Comparison of ENCODE assay signal across 8 cellular contexts in the genomic region with DNA sequence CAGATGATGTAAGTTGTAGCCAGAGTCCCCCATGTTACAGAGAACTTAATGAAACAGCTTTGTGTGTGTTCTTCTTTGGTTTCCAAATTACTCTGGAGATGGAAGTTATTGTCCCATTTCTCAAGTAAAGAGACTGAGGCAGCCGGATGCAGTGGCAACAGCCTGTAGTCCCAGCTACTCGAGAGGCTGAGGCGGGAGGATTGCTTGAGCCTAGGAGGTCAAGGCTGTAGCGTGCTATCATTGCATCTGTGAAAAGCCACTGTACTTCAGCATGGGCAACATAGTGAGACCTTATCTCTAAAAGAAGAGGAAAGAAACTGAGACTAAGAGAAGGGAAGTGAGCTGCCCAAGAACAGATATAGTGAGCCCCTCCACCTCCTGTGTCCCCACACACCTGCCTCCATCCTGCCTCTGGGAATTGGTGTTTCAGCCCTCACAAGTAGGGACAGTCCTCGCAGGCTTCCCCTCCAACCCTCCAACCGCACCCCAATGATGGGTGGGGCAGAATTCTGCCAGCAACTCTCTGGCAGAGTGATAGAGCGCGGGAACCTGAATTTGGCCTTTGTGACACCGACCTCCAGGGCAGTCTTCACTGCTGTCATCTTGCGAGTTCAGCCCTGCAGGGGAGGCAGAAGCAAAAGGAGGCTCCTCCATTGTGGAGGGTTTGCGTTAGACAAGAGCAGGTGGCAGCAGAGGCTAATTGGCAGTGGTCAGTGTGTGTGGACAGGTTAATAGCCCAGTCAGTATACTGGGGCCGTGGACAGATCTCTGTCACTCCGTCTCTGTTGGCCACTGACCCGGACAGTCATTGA. TPM values are rescaled to one million over a fixed set of nuclear protein-coding genes. Genes with fewer than 3 reads are reported as not detected.
DNase-seq lines count a peak whose midpoint lies in the region; ATAC-seq, FAIRE-seq and TF ChIP-seq lines count a peak whose summit lies in the region.

No MANE protein-coding gene starts in this region.

- FAIRE-seq in H1 (lab: Jason Lieb, UNC) = no peak

- H3K27ac ChIP-seq in OCI-LY3 (ENCODE audit: low read length) = peak overlapping the region; percentile 41
- no peak overlapping the region for H3K27ac ChIP-seq in H1 (ENCODE audit: low read depth, low read length)
- H3K27ac ChIP-seq in ovary = no peak overlapping the region

- CTCF ChIA-PET in H1 (lab: Charles Lee; ENCODE audit: partially characterized antibody) = interaction anchor here (0.7 to 12.1 kb wide), 12 partner anchors 11 to 158 kb away, joined by 3 to 165 read pairs (median 4); a partner anchor contains a TSS

- POLR2A ChIA-PET in H1 (lab: Charles Lee; ENCODE audit: partially characterized antibody) = interaction anchor here (0.9 to 5.1 kb wide), 8 partner anchors 12 to 144 kb away, joined by 3 to 37 read pairs (median 14); a partner anchor contains a TSS

- H3K9me3 ChIP-seq in OCI-LY3 (ENCODE audit: insufficient read depth, low read length) = no peaks in the 10 kb centered on the region
- no peaks in the 10 kb centered on the region for H3K9me3 ChIP-seq in H1 (ENCODE audit: insufficient read depth in 2 of 2, low read depth in 1 of 2, low read length in 1 of 2)
- H3K9me3 ChIP-seq in ovary = no peaks in the 10 kb centered on the region

- no peak overlapping the region for H3K56ac ChIP-seq in H1 (replicated peaks; ENCODE audit: insufficient read length, low read depth, low read length)

- H3K23me2 ChIP-seq in H1 (ENCODE audit: low read depth, low read length) = peaks cover 11% of the 10 kb centered on the region

- H4K5ac ChIP-seq in H1 (ENCODE audit: insufficient read length, low read depth, low read length) = no peak overlapping the region

- DNase-seq in GM06990 (ENCODE audit: extremely low read depth, insufficient read length) (no peak), H1 (ENCODE audit: low read depth in 1 of 2, low spot score in 2 of 2) (no peak), ovary (peak in 1 of 5 donors; percentile 32), iPS-NIHi7 (ENCODE audit: extremely low spot score) (no peak), UCSD-AML1 (lab: John Stamatoyannopoulos, UW; ENCODE audit: unreplicated experiment) (no peak)
- DNase-seq in stimulated activated CD4-positive, alpha-beta T cell treated with anti-CD3 and anti-CD28 coated beads, Interleukin-2, amount 100 ng/mL, for 24 hours = no peak

- H3K36me3 ChIP-seq in GM06990 (ENCODE audit: control insufficient read depth, insufficient read depth, low read length) (peaks cover 2% of the 10 kb centered on the region), OCI-LY3 (replicated peaks; ENCODE audit: low read depth, low read length) (peaks cover 23% of the 10 kb centered on the region), H1 (ENCODE audit: control insufficient read depth in 2 of 4, insufficient read depth in 4 of 4, low read length in 3 of 4) (no peaks in the 10 kb centered on the region), ovary (no peaks in the 10 kb centered on the region)

- no peak overlapping the region for H2BK12ac ChIP-seq in H1 (ENCODE audit: low read depth, low read length)

- H2AFZ ChIP-seq in OCI-LY3 (ENCODE audit: low read depth, low read length) = no peak overlapping the region
- H2AFZ ChIP-seq in H1 (ENCODE audit: low read length) = no peak overlapping the region

- no peak overlapping the region for H4K8ac ChIP-seq in H1 (ENCODE audit: extremely low read depth, insufficient read depth, low read length)

- H3K4me2 ChIP-seq in OCI-LY3 (ENCODE audit: low read length) (peak overlapping the region; percentile 97), H1 (ENCODE audit: insufficient read depth in 1 of 2, low read depth in 2 of 2, low read length in 2 of 2) (peak overlapping the region; percentile 93 to 95)

- TF ChIP-seq EP300 in H1 (IDR thresholded peaks at IDR 0.05; ENCODE audit: borderline replicate concordance in 1 of 2, low read depth in 2 of 2, low read length in 2 of 2) = no peak
- no peak for TF ChIP-seq EP300 in ovary (IDR thresholded peaks at IDR 0.05)

- peaks cover 34% of the 10 kb centered on the region for H3K4me1 ChIP-seq in OCI-LY3 (ENCODE audit: low read length)
- peaks cover 0 to 21% (median 6%) of the 10 kb centered on the region in 4 experiments; a peak in 5 of 7 replicates for H3K4me1 ChIP-seq in H1 (replicated peaks in 1 of 4; ENCODE audit: control insufficient read depth in 3 of 4, insufficient read depth in 4 of 4, low read length in 3 of 4)
- peaks cover 11% of the 10 kb centered on the region for H3K4me1 ChIP-seq in ovary (ENCODE audit: insufficient read depth)

- H3K14ac ChIP-seq in H1 (ENCODE audit: insufficient read length) = no peak overlapping the region

- no peak overlapping the region for H3K18ac ChIP-seq in H1 (ENCODE audit: extremely low read depth, low read length)

- H3K4me3 ChIP-seq in GM06990 (replicated peaks; ENCODE audit: low read depth, low read length) = peak overlapping the region; percentile 91
- H3K4me3 ChIP-seq in OCI-LY3 (ENCODE audit: low read length) = peak overlapping the region; percentile 90
- H3K4me3 ChIP-seq in H1 (ENCODE audit: extremely low read depth in 1 of 4, insufficient read depth in 2 of 4, low read depth in 3 of 4, low read length in 4 of 4) = peak overlapping the region; percentile 71 to 94 (median 76); a peak in 6 of 8 replicates
- H3K4me3 ChIP-seq in ovary = peak overlapping the region; percentile 62

- no peak overlapping the region for H3K23ac ChIP-seq in H1 (ENCODE audit: insufficient read length)

- intact Hi-C loops in ovary (cut with DNase I) = loop anchor here in 1 of 4 donors (2.0 to 5.0 kb wide), 2 partner anchors 15 to 142 kb away; a partner anchor contains a TSS

- TF ChIP-seq POLR2A in H1 (IDR thresholded peaks at IDR 0.05; ENCODE audit: control extremely low read depth in 1 of 2, low read depth in 2 of 2, low read length in 2 of 2) (no peak), ovary (IDR thresholded peaks at IDR 0.05) (no peak)

- ATAC-seq in HG03432 (IDR thresholded peaks at IDR 0.05; ENCODE audit: unreplicated experiment) = no peak

- H4K20me1 ChIP-seq in OCI-LY3 (ENCODE audit: insufficient read depth, low read length) (peaks cover 40% of the 10 kb centered on the region), H1 (replicated peaks in 1 of 2; ENCODE audit: control insufficient read depth in 1 of 2, insufficient read depth in 2 of 2, low read length in 2 of 2) (peaks cover 23 to 37% of the 10 kb centered on the region in 2 experiments)

- peaks cover 27% of the 10 kb centered on the region for H3K79me1 ChIP-seq in H1 (ENCODE audit: low read depth, low read length)

- H2BK20ac ChIP-seq in H1 (ENCODE audit: low read length) = no peak overlapping the region

- TF ChIP-seq RAD21 in H1 (IDR thresholded peaks at IDR 0.05 in 1 of 2, conservative IDR thresholded peaks at IDR 0.05 in 1 of 2; ENCODE audit: low read depth in 2 of 2, low read length in 2 of 2) = no peak

- TF ChIP-seq CTCF in GM06990 (IDR thresholded peaks at IDR 0.05; ENCODE audit: insufficient read depth, low read length, poor library complexity, severe bottlenecking) (no peak), OCI-LY3 (IDR thresholded peaks at IDR 0.05; ENCODE audit: low read depth, low read length) (no peak), H1 (IDR thresholded peaks at IDR 0.05; ENCODE audit: control extremely low read depth in 1 of 3, insufficient read depth in 1 of 3, low read depth in 1 of 3, low read length in 3 of 3) (no peak), ovary (IDR thresholded peaks at IDR 0.05) (no peak)

- H2BK5ac ChIP-seq in H1 (ENCODE audit: low read depth, low read length) = no peak overlapping the region

- 0 out of 2 replicates have a peak overlapping the region, but pooled peaks have one; percentile 9 for H2AK5ac ChIP-seq in H1 (ENCODE audit: low read depth, low read length)

- H3K4ac ChIP-seq in H1 (replicated peaks; ENCODE audit: insufficient read length, low read depth, low read length) = no peak overlapping the region

- WGBS in H1 (ENCODE audit: extremely low coverage in 1 of 2, insufficient coverage in 1 of 2, insufficient read length in 1 of 2, insufficient replicate concordance in 2 of 2, low coverage in 1 of 2, low lambda C conversion rate in 2 of 2, missing lambda C conversion rate in 1 of 2), 2 experiments = 87% methylated on average over 14 of the region's 14 CpGs; no CpG with 5 or more reads in 1 of the 2 experiments
- 69 to 72% (median 72%) methylated on average over 14 of the region's 14 CpGs for WGBS in ovary, 3 donors

- H4K91ac ChIP-seq in H1 (replicated peaks; ENCODE audit: insufficient read length, low read length) = no peak overlapping the region

- H2BK15ac ChIP-seq in H1 (ENCODE audit: low read length) = no peak overlapping the region

- peak overlapping the region; percentile 88 for H3K9ac ChIP-seq in OCI-LY3 (ENCODE audit: low read length)
- peak overlapping the region in 3 of 4 experiments; percentile 62 to 78 (median 68); a peak in 3 of 7 replicates for H3K9ac ChIP-seq in H1 (replicated peaks in 1 of 4; ENCODE audit: extremely low read depth in 1 of 4, low read depth in 3 of 4, low read length in 3 of 4)

- H3K27me3 ChIP-seq in GM06990 (replicated peaks; ENCODE audit: control insufficient read depth, insufficient read depth, low read length) = no peaks in the 10 kb centered on the region
- H3K27me3 ChIP-seq in OCI-LY3 (ENCODE audit: low read depth, low read length) = no peaks in the 10 kb centered on the region
- H3K27me3 ChIP-seq in H1 (replicated peaks in 1 of 4; ENCODE audit: control insufficient read depth in 3 of 4, extremely low read depth in 1 of 4, insufficient read depth in 3 of 4, low read length in 3 of 4) = no peaks in the 10 kb centered on the region
- no peaks in the 10 kb centered on the region for H3K27me3 ChIP-seq in ovary

- H2BK120ac ChIP-seq in H1 (replicated peaks; ENCODE audit: low read depth, low read length) = no peak overlapping the region

- H3K79me2 ChIP-seq in OCI-LY3 (ENCODE audit: low read length) (peaks cover 63% of the 10 kb centered on the region), H1 (ENCODE audit: control insufficient read depth in 1 of 2, insufficient read depth in 2 of 2, low read length in 2 of 2) (peaks cover 25 to 56% of the 10 kb centered on the region in 2 experiments; a peak in 3 of 4 replicates)

RNA-seq across cellular contexts. Expression of a gene that starts 1.6 kb away (rescaled TPM):
- total RNA-seq in H1 (2021; fragmentation: NEBNext Ultra II Directional; extraction: Animal tissue kit (Norgen Biotek cat#: 25700)) = 35.7 and 36.6 TPM in 2 replicates
- 67.7 and 74.8 TPM in 2 replicates for polyA plus RNA-seq in H1 (2011; rRNA removed)
- polyA plus RNA-seq in H1 (2011; cell fraction: cytosol; rRNA removed) = 47.4 TPM
- 60.6 TPM for polyA plus RNA-seq in H1 (2011; cell fraction: nucleus; rRNA removed)
- polyA plus RNA-seq in H1 (2012, experiment 1 of 2) = 33.3 to 46.0 TPM (median 43.7 TPM) in 4 replicates
- polyA plus RNA-seq in H1 (2012, experiment 2 of 2) = 66.6 TPM
- polyA plus RNA-seq in H1 (2013, experiment 1 of 2) = 33.9 TPM
- polyA plus RNA-seq in H1 (2013, experiment 2 of 2) = 31.0 TPM
- 31.8 and 36.4 TPM in 2 replicates for polyA minus RNA-seq in H1 (2011; rRNA and poly(A)+ RNA removed)
- 30.2 TPM for polyA minus RNA-seq in H1 (2011; cell fraction: cytosol; rRNA and poly(A)+ RNA removed)
- 13.4 TPM for polyA minus RNA-seq in H1 (2011; cell fraction: nucleus; rRNA and poly(A)+ RNA removed)
- 10 to 100 TPM in 6 of 7 donors, 1 to 10 TPM in 1; 9.1 to 15.9 (median 12.7) TPM for total RNA-seq in ovary
- polyA plus RNA-seq in ovary = 10 to 100 TPM in 1 of 2 donors, 1 to 10 TPM in 1; 8.1 to 13.3 TPM

RNA-seq across cellular contexts. Expression of a gene that starts 15.3 kb away (rescaled TPM):
- 12.0 and 14.9 TPM in 2 replicates for total RNA-seq in H1 (2021; fragmentation: NEBNext Ultra II Directional; extraction: Animal tissue kit (Norgen Biotek cat#: 25700))
- 92.4 and 101 TPM in 2 replicates for polyA plus RNA-seq in H1 (2011; rRNA removed)
- polyA plus RNA-seq in H1 (2011; cell fraction: cytosol; rRNA removed) = 77.6 TPM
- polyA plus RNA-seq in H1 (2011; cell fraction: nucleus; rRNA removed) = 64.0 TPM
- polyA plus RNA-seq in H1 (2012, experiment 1 of 2) = 11.2 to 50.4 TPM (median 33.3 TPM) in 4 replicates
- 38.4 TPM for polyA plus RNA-seq in H1 (2012, experiment 2 of 2)
- polyA plus RNA-seq in H1 (2013, experiment 1 of 2) = 39.2 TPM
- polyA plus RNA-seq in H1 (2013, experiment 2 of 2) = 36.3 TPM
- polyA minus RNA-seq in H1 (2011; rRNA and poly(A)+ RNA removed) = 15.3 and 15.5 TPM in 2 replicates
- polyA minus RNA-seq in H1 (2011; cell fraction: cytosol; rRNA and poly(A)+ RNA removed) = 13.3 TPM
- 14.5 TPM for polyA minus RNA-seq in H1 (2011; cell fraction: nucleus; rRNA and poly(A)+ RNA removed)
- total RNA-seq in ovary = 1,000 to 10,000 TPM in 5 of 7 donors, 100 to 1,000 TPM in 2; 819 to 1,819 (median 1,125) TPM
- 1,000 to 10,000 TPM in 1 of 2 donors, 100 to 1,000 TPM in 1; 331 to 1,399 TPM for polyA plus RNA-seq in ovary

RNA-seq across cellular contexts. Expression of a gene that starts 20.6 kb away (rescaled TPM):
- total RNA-seq in H1 (2021; fragmentation: NEBNext Ultra II Directional; extraction: Animal tissue kit (Norgen Biotek cat#: 25700)) = 32.4 and 40.3 TPM in 2 replicates
- polyA plus RNA-seq in H1 (2011; rRNA removed) (23.9 and 34.8 TPM in 2 replicates), ovary (1 to 10 TPM; 4.5 to 5.5 TPM)
- polyA plus RNA-seq in H1 (2011; cell fraction: cytosol; rRNA removed) = 22.8 TPM
- polyA plus RNA-seq in H1 (2011; cell fraction: nucleus; rRNA removed) = 50.1 TPM
- polyA plus RNA-seq in H1 (2012, experiment 1 of 2) = 57.5 to 65.6 TPM (median 60.4 TPM) in 4 replicates
- polyA plus RNA-seq in H1 (2012, experiment 2 of 2) = 35.9 TPM
- 21.9 TPM for polyA plus RNA-seq in H1 (2013, experiment 1 of 2)
- 22.1 TPM for polyA plus RNA-seq in H1 (2013, experiment 2 of 2)
- polyA minus RNA-seq in H1 (2011; rRNA and poly(A)+ RNA removed) = 20.1 and 23.7 TPM in 2 replicates
- 17.0 TPM for polyA minus RNA-seq in H1 (2011; cell fraction: cytosol; rRNA and poly(A)+ RNA removed)
- 19.7 TPM for polyA minus RNA-seq in H1 (2011; cell fraction: nucleus; rRNA and poly(A)+ RNA removed)
- 10 to 100 TPM in 4 of 7 donors, 1 to 10 TPM in 3; 2.0 to 13.3 (median 10.9) TPM for total RNA-seq in ovary

RNA-seq across cellular contexts. Expression of a gene that starts 26.0 kb away (rescaled TPM):
- 26.7 and 28.3 TPM in 2 replicates for total RNA-seq in H1 (2021; fragmentation: NEBNext Ultra II Directional; extraction: Animal tissue kit (Norgen Biotek cat#: 25700))
- polyA plus RNA-seq in H1 (2011; rRNA removed) (25.3 TPM in 2 replicates), ovary (10 to 100 TPM in 1 of 2 donors, 1 to 10 TPM in 1; 7.6 to 19.3 TPM)
- 40.9 TPM for polyA plus RNA-seq in H1 (2011; cell fraction: cytosol; rRNA removed)
- 43.6 TPM for polyA plus RNA-seq in H1 (2011; cell fraction: nucleus; rRNA removed)
- polyA plus RNA-seq in H1 (2012, experiment 1 of 2) = 19.3 to 37.0 TPM (median 34.3 TPM) in 4 replicates
- 27.9 TPM for polyA plus RNA-seq in H1 (2012, experiment 2 of 2)
- polyA plus RNA-seq in H1 (2013, experiment 1 of 2) = 27.9 TPM
- 24.0 TPM for polyA plus RNA-seq in H1 (2013, experiment 2 of 2)
- polyA minus RNA-seq in H1 (2011; rRNA and poly(A)+ RNA removed) = 8.3 and 9.6 TPM in 2 replicates
- 8.8 TPM for polyA minus RNA-seq in H1 (2011; cell fraction: cytosol; rRNA and poly(A)+ RNA removed)
- 16.7 TPM for polyA minus RNA-seq in H1 (2011; cell fraction: nucleus; rRNA and poly(A)+ RNA removed)
- total RNA-seq in ovary = 10 to 100 TPM; 11.9 to 36.0 (median 20.3) TPM

RNA-seq across cellular contexts. Expression of a gene that starts 36.7 kb away (rescaled TPM):
- 27.3 and 29.1 TPM in 2 replicates for total RNA-seq in H1 (2021; fragmentation: NEBNext Ultra II Directional; extraction: Animal tissue kit (Norgen Biotek cat#: 25700))
- polyA plus RNA-seq in H1 (2011; rRNA removed) = 18.2 and 36.0 TPM in 2 replicates
- polyA plus RNA-seq in H1 (2011; cell fraction: cytosol; rRNA removed) = 27.6 TPM
- polyA plus RNA-seq in H1 (2011; cell fraction: nucleus; rRNA removed) = 40.4 TPM
- 23.3 to 41.8 TPM (median 38.0 TPM) in 4 replicates for polyA plus RNA-seq in H1 (2012, experiment 1 of 2)
- 19.8 TPM for polyA plus RNA-seq in H1 (2012, experiment 2 of 2)
- polyA plus RNA-seq in H1 (2013, experiment 1 of 2) = 27.4 TPM
- 25.9 TPM for polyA plus RNA-seq in H1 (2013, experiment 2 of 2)
- 43.1 and 47.6 TPM in 2 replicates for polyA minus RNA-seq in H1 (2011; rRNA and poly(A)+ RNA removed)
- 28.8 TPM for polyA minus RNA-seq in H1 (2011; cell fraction: cytosol; rRNA and poly(A)+ RNA removed)
- polyA minus RNA-seq in H1 (2011; cell fraction: nucleus; rRNA and poly(A)+ RNA removed) = 20.8 TPM
- 100 to 1,000 TPM in 2 of 7 donors, 10 to 100 TPM in 5; 54.6 to 175 (median 88.7) TPM for total RNA-seq in ovary
- 10 to 100 TPM; 19.5 to 69.5 TPM for polyA plus RNA-seq in ovary

Comparison
In these comparisons a context has a peak if more than half of its experiments do, and no peak if none do; other contexts are left out.
1. RNA of a gene that starts 15.3 kb away (total RNA-seq): 819 to 1,819 TPM in ovary; 12.0 to 14.9 TPM in H1; every median in the first group is over 10 times any median in the second.
2. Peak in every context shown above with its lines, with median percentiles within 50 percentile points of each other: H3K4me3 ChIP-seq.